Comparison of ENCODE assay signal across 30 cellular contexts in genomic region chr14:102915292-102916110, GRCh38. TPM values are rescaled to one million over a fixed set of nuclear protein-coding genes. Genes with fewer than 3 reads are reported as not detected.
DNase-seq lines count a peak whose midpoint lies in the region; ATAC-seq, FAIRE-seq and TF ChIP-seq lines count a peak whose summit lies in the region.
"Had no signal": no experiment of that assay in that cellular context is flagged by ENCODE, and none has a peak within 500 bp of the region (broad histone marks: within the 10 kb centered on the region; RNA-seq: fewer than 3 reads in every experiment).

No MANE protein-coding gene starts in this region.

- H3K4me3 ChIP-seq in Karpas-422 (ENCODE audit: low read length) = peak overlapping the region; percentile 19; the same call in 1 of the 2 replicates
- H3K4me3 ChIP-seq in kidney (ENCODE audit: low read length in 2 of 2) = no peak overlapping the region
- no peak overlapping the region for H3K4me3 ChIP-seq in aorta (ENCODE audit: low read length in 2 of 2)
- H3K4me3 ChIP-seq: coronary artery, ovary, Peyer's patch, spleen, thyroid gland had no signal

- H3K36me3 Mint-ChIP-seq in activated naive CD8-positive, alpha-beta T cell treated with anti-CD3 and anti-CD28 coated beads, Interleukin-2, amount 10 ng/mL, durations not matched to agents 7 days and 5 days = no peaks in the 10 kb centered on the region
- no peaks in the 10 kb centered on the region for H3K36me3 Mint-ChIP-seq in activated naive CD8-positive, alpha-beta T cell treated with anti-CD3 and anti-CD28 coated beads for 36 hours
- H3K36me3 Mint-ChIP-seq: activated naive CD4-positive, alpha-beta T cell treated with anti-CD3 and anti-CD28 coated beads, Interleukin-2, amount 50 U/mL, for 24 hours had no signal

- intact Hi-C loops in kidney (cut with DNase I) (no loop called here), aorta (cut with DNase I) (loop anchor here (2.0 to 10.0 kb wide), 2 partner anchors 145 to 221 kb away; no protein-coding TSS in a partner anchor)

- H3K9me3 Mint-ChIP-seq in activated naive CD8-positive, alpha-beta T cell treated with anti-CD3 and anti-CD28 coated beads, Interleukin-2, amount 10 ng/mL, durations not matched to agents 7 days and 5 days = no peaks in the 10 kb centered on the region
- no peaks in the 10 kb centered on the region for H3K9me3 Mint-ChIP-seq in activated naive CD8-positive, alpha-beta T cell treated with anti-CD3 and anti-CD28 coated beads for 36 hours
- H3K9me3 Mint-ChIP-seq: activated CD4-positive, alpha-beta T cell treated with anti-CD3 and anti-CD28 coated beads, Interleukin-2, amount 10 ng/mL, durations not matched to agents 7 days and 5 days; activated naive CD4-positive, alpha-beta T cell treated with anti-CD3 and anti-CD28 coated beads, Interleukin-2, amount 50 U/mL, for 24 hours; effector memory CD8-positive, alpha-beta T cell; nephron progenitor cell had no signal

- no peak for TF ChIP-seq CTCF in kidney (IDR thresholded peaks at IDR 0.05; ENCODE audit: borderline replicate concordance, extremely low read depth, insufficient read depth)

- peak overlapping the region; percentile 76 for H3K9ac ChIP-seq in Karpas-422 (ENCODE audit: low read length)
- H3K9ac ChIP-seq in kidney (ENCODE audit: low read length in 2 of 2) = no peak overlapping the region

- H3K27me3 Mint-ChIP-seq in activated naive CD8-positive, alpha-beta T cell treated with anti-CD3 and anti-CD28 coated beads, Interleukin-2, amount 10 ng/mL, durations not matched to agents 7 days and 5 days = no peaks in the 10 kb centered on the region
- H3K27me3 Mint-ChIP-seq in activated naive CD8-positive, alpha-beta T cell treated with anti-CD3 and anti-CD28 coated beads for 36 hours = no peaks in the 10 kb centered on the region
- H3K27me3 Mint-ChIP-seq: activated CD4-positive, alpha-beta T cell treated with anti-CD3 and anti-CD28 coated beads, Interleukin-2, amount 10 ng/mL, durations not matched to agents 7 days and 5 days; activated naive CD4-positive, alpha-beta T cell treated with anti-CD3 and anti-CD28 coated beads, Interleukin-2, amount 50 U/mL, for 24 hours; effector memory CD8-positive, alpha-beta T cell had no signal

- H4K20me1 ChIP-seq in Karpas-422 (ENCODE audit: insufficient read depth, low read depth, low read length) = no peaks in the 10 kb centered on the region

- DNase-seq in activated naive CD8-positive, alpha-beta T cell treated with anti-CD3 and anti-CD28 coated beads, Interleukin-2, amount 10 ng/mL, durations not matched to agents 7 days and 5 days = no peak
- no peak for DNase-seq in activated naive CD8-positive, alpha-beta T cell treated with anti-CD3 and anti-CD28 coated beads for 36 hours
- DNase-seq in Karpas-422 = peak; percentile 69
- peak; percentile 59 for DNase-seq in kidney
- peak; percentile 47 to 60 for DNase-seq in aorta
- DNase-seq in ecto neural progenitor cell (ENCODE audit: low spot score) = no peak
- DNase-seq: ACHN; activated CD4-positive, alpha-beta T cell treated with anti-CD3 and anti-CD28 coated beads, Interleukin-2, amount 10 ng/mL, durations not matched to agents 7 days and 5 days; BE2C; effector memory CD8-positive, alpha-beta T cell; EL; hippocampal formation; IMR-90; NCI-H1436 treated with DMSO at 0.1 percent for 48 hours; NCI-H2081 treated with DMSO at 0.1 percent for 48 hours; NCI-H226; NCI-H526 treated with DMSO at 0.1 percent for 48 hours; nephron progenitor cell; NK-92 treated with Interleukin-12 subunit alpha and Interleukin-12 subunit beta, amount 100 ng/mL, for 24 hours; ovary; spleen; stimulated activated CD8-positive, alpha-beta memory T cell treated with anti-CD3 and anti-CD28 coated beads, Interleukin-4, amount 100 ng/mL, for 48 hours; thyroid gland had no signal

- no peak overlapping the region for H2AFZ ChIP-seq in Karpas-422 (ENCODE audit: low read length)

- H3K4me1 ChIP-seq in Karpas-422 (ENCODE audit: low read length) (peaks cover 77% of the 10 kb centered on the region), kidney (ENCODE audit: control insufficient read depth in 1 of 2, insufficient read depth in 1 of 2, low read depth in 1 of 2, low read length in 2 of 2) (peaks cover 0 to 2% of the 10 kb centered on the region in 2 donors), aorta (ENCODE audit: control insufficient read depth in 1 of 2, insufficient read depth in 2 of 2, low read length in 2 of 2) (no peaks in the 10 kb centered on the region)
- H3K4me1 ChIP-seq: BE2C, thyroid gland had no signal

- H3K9me2 ChIP-seq in Karpas-422 (replicated peaks; ENCODE audit: insufficient read depth, low read length) = peaks cover 5% of the 10 kb centered on the region; the same call in 1 of the 2 replicates

- FAIRE-seq in kidney (lab: Jason Lieb, UNC) = no peak
- FAIRE-seq: astrocyte had no signal

- peaks cover 2% of the 10 kb centered on the region for H3K4me1 Mint-ChIP-seq in activated naive CD8-positive, alpha-beta T cell treated with anti-CD3 and anti-CD28 coated beads, Interleukin-2, amount 10 ng/mL, durations not matched to agents 7 days and 5 days
- no peaks in the 10 kb centered on the region for H3K4me1 Mint-ChIP-seq in activated naive CD8-positive, alpha-beta T cell treated with anti-CD3 and anti-CD28 coated beads for 36 hours
- H3K4me1 Mint-ChIP-seq: activated naive CD4-positive, alpha-beta T cell treated with anti-CD3 and anti-CD28 coated beads, Interleukin-2, amount 50 U/mL, for 24 hours had no signal

- peak overlapping the region; percentile 39 for H3K27ac Mint-ChIP-seq in activated naive CD8-positive, alpha-beta T cell treated with anti-CD3 and anti-CD28 coated beads, Interleukin-2, amount 10 ng/mL, durations not matched to agents 7 days and 5 days
- no peak overlapping the region for H3K27ac Mint-ChIP-seq in activated naive CD8-positive, alpha-beta T cell treated with anti-CD3 and anti-CD28 coated beads for 36 hours
- H3K27ac Mint-ChIP-seq: activated naive CD4-positive, alpha-beta T cell treated with anti-CD3 and anti-CD28 coated beads, Interleukin-2, amount 50 U/mL, for 24 hours; effector memory CD8-positive, alpha-beta T cell had no signal

- H3K9me3 ChIP-seq in Karpas-422 (ENCODE audit: low read length) = no peaks in the 10 kb centered on the region
- H3K9me3 ChIP-seq in kidney (ENCODE audit: control insufficient read depth in 1 of 2, low read length in 2 of 2) = no peaks in the 10 kb centered on the region
- no peaks in the 10 kb centered on the region for H3K9me3 ChIP-seq in aorta (ENCODE audit: control insufficient read depth, low read length)
- H3K9me3 ChIP-seq: BE2C, ovary, Peyer's patch, spleen, thyroid gland had no signal

- no peak overlapping the region for H3K4me3 Mint-ChIP-seq in activated naive CD8-positive, alpha-beta T cell treated with anti-CD3 and anti-CD28 coated beads, Interleukin-2, amount 10 ng/mL, durations not matched to agents 7 days and 5 days
- H3K4me3 Mint-ChIP-seq in activated naive CD8-positive, alpha-beta T cell treated with anti-CD3 and anti-CD28 coated beads for 36 hours = no peak overlapping the region
- H3K4me3 Mint-ChIP-seq: activated CD4-positive, alpha-beta T cell treated with anti-CD3 and anti-CD28 coated beads, Interleukin-2, amount 10 ng/mL, durations not matched to agents 7 days and 5 days; activated naive CD4-positive, alpha-beta T cell treated with anti-CD3 and anti-CD28 coated beads, Interleukin-2, amount 50 U/mL, for 24 hours; effector memory CD8-positive, alpha-beta T cell; nephron progenitor cell had no signal

- WGBS in aorta, 2 donors = 86% methylated on average over 19 of the region's 19 CpGs

- H3K27ac ChIP-seq in Karpas-422 (ENCODE audit: low read length) (peak overlapping the region; percentile 98), kidney (ENCODE audit: low read depth in 2 of 2, low read length in 2 of 2) (no peak overlapping the region), aorta (ENCODE audit: low read depth in 1 of 2, low read length in 2 of 2) (no peak overlapping the region)
- H3K27ac ChIP-seq: coronary artery, ovary, thyroid gland had no signal

- H3K27me3 ChIP-seq in Karpas-422 (ENCODE audit: low read length) = no peaks in the 10 kb centered on the region
- no peaks in the 10 kb centered on the region for H3K27me3 ChIP-seq in aorta (ENCODE audit: control insufficient read depth in 1 of 2, insufficient read depth in 2 of 2, low read length in 1 of 2)
- H3K27me3 ChIP-seq: BE2C, ovary, Peyer's patch, spleen, thyroid gland had no signal

- no peaks in the 10 kb centered on the region for H3K79me2 ChIP-seq in Karpas-422 (ENCODE audit: low read length)

- POLR2A ChIA-PET in activated naive CD8-positive, alpha-beta T cell treated with anti-CD3 and anti-CD28 coated beads, Interleukin-2, amount 10 ng/mL, durations not matched to agents 7 days and 5 days (lab: Charles Lee) = interaction anchor here (0.5 to 1.4 kb wide), 2 partner anchors 133 to 221 kb away, joined by 3 read pairs; no protein-coding TSS in a partner anchor

- no peak for ATAC-seq in activated naive CD8-positive, alpha-beta T cell treated with anti-CD3 and anti-CD28 coated beads, Interleukin-2, amount 10 ng/mL, durations not matched to agents 7 days and 5 days (ENCODE audit: low read depth)
- ATAC-seq in aorta (ENCODE audit: low FRiP score) (no peak), HG03520 (IDR thresholded peaks at IDR 0.05; ENCODE audit: unreplicated experiment) (no peak)
- ATAC-seq: effector memory CD8-positive, alpha-beta T cell; HCT116 had no signal

- H3K36me3 ChIP-seq in Karpas-422 (ENCODE audit: insufficient read depth, low read length) (peaks cover 24% of the 10 kb centered on the region), kidney (ENCODE audit: control insufficient read depth in 1 of 2, insufficient read depth in 2 of 2, low read length in 2 of 2) (no peaks in the 10 kb centered on the region), aorta (ENCODE audit: control insufficient read depth in 1 of 2, insufficient read depth in 2 of 2, low read length in 1 of 2) (no peaks in the 10 kb centered on the region)
- H3K36me3 ChIP-seq: BE2C, ovary, Peyer's patch, thyroid gland had no signal

- peak overlapping the region; percentile 72 for H3K4me2 ChIP-seq in Karpas-422 (ENCODE audit: low read depth, low read length, poor library complexity, severe bottlenecking)

RNA-seq across cellular contexts. Expression of gene AMN, which starts 7.0 kb away (rescaled TPM):
- 1 to 10 TPM; 2.5 to 2.9 TPM for total RNA-seq in activated naive CD8-positive, alpha-beta T cell treated with anti-CD3 and anti-CD28 coated beads, Interleukin-2, amount 10 ng/mL, durations not matched to agents 7 days and 5 days
- 1 to 10 TPM in 1 of 2 experiments, under 1 TPM in 1; 0.72 to 2.0 TPM for total RNA-seq in activated naive CD8-positive, alpha-beta T cell treated with anti-CD3 and anti-CD28 coated beads for 36 hours
- total RNA-seq in Karpas-422 (2014; rRNA removed; shearing (Covaris generic); ENCODE audit: low replicate concordance) = 7.7 and 16.7 TPM in 2 replicates
- 58.0 TPM for total RNA-seq in kidney
- polyA plus RNA-seq in kidney (ENCODE audit: insufficient read depth, low read depth, low replicate concordance) = 121 TPM
- total RNA-seq in aorta = under 1 TPM; 0.16 to 0.48 TPM
- polyA plus RNA-seq in aorta = 1 to 10 TPM in 1 of 2 donors, under 1 TPM in 1; 0.20 to 8.8 TPM
- total RNA-seq: cardiac septum had no signal

Comparison
In these comparisons a context has a peak if more than half of its experiments do, and no peak if none do; other contexts are left out.
1. DNase-seq: peak in Karpas-422 (single experiment), kidney (single experiment) and aorta (2 of 2); none in activated naive CD8-positive, alpha-beta T cell treated with anti-CD3 and anti-CD28 coated beads, Interleukin-2, amount 10 ng/mL, durations not matched to agents 7 days and 5 days (single experiment), activated naive CD8-positive, alpha-beta T cell treated with anti-CD3 and anti-CD28 coated beads for 36 hours (single experiment) and ecto neural progenitor cell (single experiment).